8 cellular contexts compared by ENCODE assay signal in genomic region chr2:237859533-237860272, GRCh38. TPM values are rescaled to one million over a fixed set of nuclear protein-coding genes. Genes with fewer than 3 reads are reported as not detected.
DNase-seq lines count a peak whose midpoint lies in the region; ATAC-seq and TF ChIP-seq lines count a peak whose summit lies in the region.

TSS of gene RAMP1 (plus strand) at chr2:237859623. CDS start at chr2:237859676, 53 bp downstream.

- TF ChIP-seq POLR2A in esophagus muscularis mucosa (IDR thresholded peaks at IDR 0.05; ENCODE audit: low read depth): no peak

- H3K4me1 ChIP-seq in GM23248 (ENCODE audit: insufficient read depth) (peaks cover 21% of the 10 kb centered on the region), esophagus muscularis mucosa (peaks cover 25 to 64% (median 50%) of the 10 kb centered on the region in 4 donors)

- H3K9me2 ChIP-seq in GM23248 (ENCODE audit: insufficient read depth): no peaks in the 10 kb centered on the region

- no peaks in the 10 kb centered on the region for H4K20me1 ChIP-seq in GM23248 (ENCODE audit: insufficient read depth)

- H3K79me2 ChIP-seq in GM23248 (ENCODE audit: insufficient read depth): no peaks in the 10 kb centered on the region

- intact Hi-C loops in T-helper 1 cell treated with Interleukin-12 subunit alpha and Interleukin-12 subunit beta and Interleukin-4 antibody, amounts not matched to agents 30 ng/mL and 1 ng/mL, for 36 hours (cut with micrococcal nuclease): no loop called here
- intact Hi-C loops in esophagus muscularis mucosa (cut with DNase I): loop anchor here (2.0 to 10.0 kb wide), 4 partner anchors 38 to 201 kb away; partner anchors contain the start of gene SCLY

- peak within 1 kb of the TSS; percentile 63 for H3K4me2 ChIP-seq in GM23248 (ENCODE audit: unreplicated experiment)

- H3K36me3 ChIP-seq in GM23248 (ENCODE audit: low read depth) (no peaks in the 10 kb centered on the region), esophagus muscularis mucosa (no peaks in the 10 kb centered on the region)

- WGBS in GM23248 (ENCODE audit: low coverage in 1 of 2, low lambda C conversion rate in 2 of 2, missing lambda C conversion rate in 2 of 2), 2 experiments: 2 to 4% methylated on average over 34 to 69 of the region's 79 CpGs
- WGBS in esophagus muscularis mucosa: 2% methylated on average over 13 of the region's 79 CpGs

- TF ChIP-seq CTCF in esophagus muscularis mucosa (IDR thresholded peaks at IDR 0.05): no peak

- in situ Hi-C loops in GM23248 (cut with MboI): loop anchor here (10.0 kb wide), 1 partner anchor 405 kb away; no protein-coding TSS in a partner anchor

- H3K4me3 ChIP-seq in GM23248 (peak within 1 kb of the TSS; percentile 48), esophagus muscularis mucosa (peak within 1 kb of the TSS; percentile 64 to 77 (median 72))

- DNase-seq in GM23248 (peak; percentile 66), esophagus muscularis mucosa (ENCODE audit: extremely low spot score) (no peak), myocyte (ENCODE audit: low read depth) (peak; percentile 33), NOMO-1 treated with DMSO at 0.1 percent for 48 hours (lab: John Stamatoyannopoulos, UW; ENCODE audit: unreplicated experiment) (no peak)
- no peak for DNase-seq in stimulated activated CD4-positive, alpha-beta T cell treated with anti-CD3 and anti-CD28 coated beads, Interleukin-12 subunit alpha, Interleukin-12 subunit beta, amount 100 ng/mL, for 4 hours

- H3F3A ChIP-seq in GM23248 (ENCODE audit: insufficient read depth): peaks cover 11% of the 10 kb centered on the region; the same call in 1 of the 2 replicates

- peak within 1 kb of the TSS; percentile 43; the same call in 1 of the 2 replicates for H3K9ac ChIP-seq in GM23248

- H3K9me3 ChIP-seq in GM23248 (ENCODE audit: low read depth) (no peaks in the 10 kb centered on the region), esophagus muscularis mucosa (no peaks in the 10 kb centered on the region)

- TF ChIP-seq EP300 in esophagus muscularis mucosa (IDR thresholded peaks at IDR 0.05): no peak

- H3K27me3 ChIP-seq in GM23248 (replicated peaks; ENCODE audit: insufficient read depth) (no peaks in the 10 kb centered on the region), esophagus muscularis mucosa (peaks cover 0 to 10% (median 0%) of the 10 kb centered on the region in 4 donors)

- H2AFZ ChIP-seq in GM23248: peak within 1 kb of the TSS; percentile 69

- ATAC-seq in GM18517 (IDR thresholded peaks at IDR 0.05; ENCODE audit: unreplicated experiment): no peak
- no peak for ATAC-seq in GM21367 (IDR thresholded peaks at IDR 0.05; ENCODE audit: unreplicated experiment)

- H3K27ac ChIP-seq in GM23248 (no peak within 1 kb of the TSS), esophagus muscularis mucosa (replicated peaks in 1 of 4) (peak within 1 kb of the TSS; percentile 89 to 95 (median 93))

RNA-seq across cellular contexts. Expression of gene RAMP1, which starts in this region (rescaled TPM):
- total RNA-seq in GM23248 (2014; rRNA removed; shearing (Covaris generic)): 4.1 and 4.8 TPM in 2 replicates
- polyA plus RNA-seq in GM23248 (2016; fragmentation: Nextera tagmentation; extraction: Ambion mirVana): 11.1 and 11.8 TPM in 2 replicates
- 11.8 and 15.0 TPM in 2 replicates for total RNA-seq in T-helper 1 cell treated with Interleukin-12 subunit alpha and Interleukin-12 subunit beta and Interleukin-4 antibody, amounts not matched to agents 30 ng/mL and 1 ng/mL, for 36 hours
- total RNA-seq in esophagus muscularis mucosa (100 to 1,000 TPM; 172 to 287 (median 231) TPM), myocyte (19.5 and 20.9 TPM in 2 replicates)
- polyA plus RNA-seq in myocyte (2012): 133 TPM

Comparison
In these comparisons a context has a peak if more than half of its experiments do, and no peak if none do; other contexts are left out.
1. DNase-seq: peak in GM23248 (single experiment) and myocyte (single experiment); none in esophagus muscularis mucosa (single experiment), stimulated activated CD4-positive, alpha-beta T cell treated with anti-CD3 and anti-CD28 coated beads, Interleukin-12 subunit alpha, Interleukin-12 subunit beta, amount 100 ng/mL, for 4 hours (single experiment) and NOMO-1 treated with DMSO at 0.1 percent for 48 hours (single experiment).